Comparison of ENCODE assay signal across 22 cellular contexts in the genomic region with DNA sequence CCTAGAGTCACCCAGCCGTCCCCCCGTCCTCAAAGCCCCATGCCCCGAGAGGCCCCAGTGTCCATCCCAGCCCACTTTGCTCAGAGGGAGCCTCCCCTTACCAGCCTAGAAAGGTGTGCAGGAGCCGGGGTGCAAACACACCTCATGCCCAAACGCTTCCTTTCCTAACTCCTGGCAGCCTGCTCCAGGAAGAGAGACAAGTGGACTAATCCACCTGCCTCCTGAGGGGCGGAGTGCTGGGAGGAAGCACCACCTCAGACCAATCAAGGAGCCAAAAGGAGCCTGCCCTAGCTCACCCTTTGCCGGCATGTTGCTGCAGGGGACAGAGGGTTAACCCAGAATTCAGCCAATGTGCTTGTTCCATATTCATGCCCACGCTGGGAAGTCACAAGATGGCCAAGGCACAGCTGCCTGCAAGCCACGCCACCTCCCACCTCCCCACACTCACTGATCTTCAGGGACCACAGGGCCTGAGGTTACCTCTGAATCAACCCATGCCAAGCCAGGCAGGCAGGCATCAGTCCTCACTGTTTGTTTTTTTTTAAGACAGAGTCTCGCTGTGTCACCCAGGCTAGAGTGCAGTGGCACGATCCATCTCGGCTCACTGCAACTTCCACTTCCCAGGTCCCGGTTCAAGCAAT. TPM values are rescaled to one million over a fixed set of nuclear protein-coding genes. Genes with fewer than 3 reads are reported as not detected.
DNase-seq lines count a peak whose midpoint lies in the region; ATAC-seq, FAIRE-seq and TF ChIP-seq lines count a peak whose summit lies in the region.
"Had no signal": no experiment of that assay in that cellular context is flagged by ENCODE, and none has a peak within 500 bp of the region (broad histone marks: within the 10 kb centered on the region; RNA-seq: fewer than 3 reads in every experiment).

No MANE protein-coding gene starts in this region.

- WGBS in small intestine, 3 donors, result 26 to 67% (median 53%) methylated on average over 13 of the region's 13 CpGs
- WGBS in adrenal gland, 4 donors, result 84 to 90% (median 88%) methylated on average over 10 to 13 of the region's 13 CpGs

- intact Hi-C loops in adrenal gland (cut with DNase I), result no loop called here

- H3K4me1 ChIP-seq in HEK293 (ENCODE audit: control insufficient read depth, insufficient read depth, low read length) (peaks cover 3% of the 10 kb centered on the region), small intestine (ENCODE audit: control insufficient read depth in 2 of 2, insufficient read depth in 1 of 2, low read depth in 1 of 2, low read length in 1 of 2) (peaks cover 8 to 10% of the 10 kb centered on the region in 2 donors), adrenal gland (replicated peaks in 1 of 2) (peaks cover 0 to 8% of the 10 kb centered on the region in 2 donors)
- H3K4me1 ChIP-seq: body of pancreas had no signal

- peak; percentile 52 for DNase-seq in NCI-H774 (lab: John Stamatoyannopoulos, UW)
- DNase-seq in kidney tubule cell (ENCODE audit: low spot score), result peak; percentile 67
- DNase-seq in small intestine, result peak; percentile 85
- DNase-seq in adrenal gland, result no peak
- DNase-seq in EL, result no peak
- DNase-seq in GM03348 (ENCODE audit: low spot score), result no peak
- DNase-seq: activated CD8-positive, alpha-beta memory T cell treated with anti-CD3 and anti-CD28 coated beads for 24 hours; activated T-cell treated with anti-CD3 and anti-CD28 coated beads, Interleukin-2, amount 50 U/mL, for 72 hours; GF-D8; NCI-H524 treated with DMSO at 0.1 percent for 48 hours; OCI-M1; ovary; stimulated activated CD4-positive, alpha-beta T cell treated with anti-CD3 and anti-CD28 coated beads, Interleukin-4, amount 100 ng/mL, for 24 hours; T-helper 17 cell had no signal

- no peak for TF ChIP-seq POLR2A in adrenal gland (IDR thresholded peaks at IDR 0.05)

- POLR2A ChIA-PET in HEK293 (lab: Yijun Ruan, JAX), result interaction anchor here (0.6 kb wide), 1 partner anchor 128 kb away, joined by 4 read pairs; no protein-coding TSS in a partner anchor

- no peak for TF ChIP-seq CTCF in HEK293 (tag by site-specific recombination; IDR thresholded peaks at IDR 0.05)
- no peak for TF ChIP-seq CTCF in adrenal gland (IDR thresholded peaks at IDR 0.05)

- H3K27me3 ChIP-seq in small intestine (ENCODE audit: control insufficient read depth in 2 of 2, insufficient read depth in 2 of 2, low read length in 2 of 2), result no peaks in the 10 kb centered on the region
- H3K27me3 ChIP-seq in adrenal gland, result no peaks in the 10 kb centered on the region
- H3K27me3 ChIP-seq: body of pancreas, ovary, suprapubic skin had no signal

- CTCF ChIA-PET in HEK293 (lab: Yijun Ruan, JAX), result interaction anchor here (0.7 to 2.4 kb wide), 5 partner anchors 67 to 169 kb away, joined by 3 to 9 read pairs (median 8); a partner anchor contains a TSS

- H3K36me3 ChIP-seq in HEK293 (ENCODE audit: control insufficient read depth in 2 of 2, insufficient read depth in 1 of 2, low read length in 2 of 2) (no peaks in the 10 kb centered on the region), small intestine (ENCODE audit: control insufficient read depth in 2 of 2, insufficient read depth in 2 of 2, low read length in 2 of 2) (no peaks in the 10 kb centered on the region), adrenal gland (replicated peaks in 1 of 2) (no peaks in the 10 kb centered on the region)
- H3K36me3 ChIP-seq: ovary, suprapubic skin had no signal

- H3K4me3 ChIP-seq in HEK293 (ENCODE audit: low read depth, low read length), result no peak overlapping the region
- H3K4me3 ChIP-seq in small intestine (ENCODE audit: low read depth in 1 of 2, low read length in 2 of 2), result peak overlapping the region; percentile 50 to 54
- H3K4me3 ChIP-seq in adrenal gland, result no peak overlapping the region
- H3K4me3 ChIP-seq: body of pancreas, ovary, suprapubic skin had no signal

- ATAC-seq in GM18868 (IDR thresholded peaks at IDR 0.05; ENCODE audit: unreplicated experiment), result no peak
- ATAC-seq: activated T-cell treated with anti-CD3 and anti-CD28 coated beads, Interleukin-2, amount 50 U/mL, for 72 hours; left lobe of liver; T-helper 17 cell; WTC11 had no signal

- H3K9me3 ChIP-seq in HEK293 (ENCODE audit: control insufficient read depth, insufficient read depth, low read depth, low read length) (no peaks in the 10 kb centered on the region), small intestine (ENCODE audit: control insufficient read depth, low read depth) (no peaks in the 10 kb centered on the region), adrenal gland (replicated peaks in 1 of 3) (no peaks in the 10 kb centered on the region)
- H3K9me3 ChIP-seq: body of pancreas, ovary, suprapubic skin had no signal

- no peak overlapping the region for H3K27ac ChIP-seq in HEK293 (ENCODE audit: extremely low read depth, low read depth, low read length)
- H3K27ac ChIP-seq in small intestine (ENCODE audit: low read depth in 1 of 2, low read length in 1 of 2), result peak overlapping the region; percentile 87 to 89
- no peak overlapping the region for H3K27ac ChIP-seq in adrenal gland
- H3K27ac ChIP-seq: body of pancreas, epithelial cell of prostate, ovary, suprapubic skin had no signal

- no peak for FAIRE-seq in small intestine (lab: Jason Lieb, UNC)
- FAIRE-seq: GM12891 had no signal

TF ChIP-seq in HEK293, 187 proteins besides CTCF, POLR2A, EP300 and RAD21:
- TF ChIP-seq, protein P1, sequence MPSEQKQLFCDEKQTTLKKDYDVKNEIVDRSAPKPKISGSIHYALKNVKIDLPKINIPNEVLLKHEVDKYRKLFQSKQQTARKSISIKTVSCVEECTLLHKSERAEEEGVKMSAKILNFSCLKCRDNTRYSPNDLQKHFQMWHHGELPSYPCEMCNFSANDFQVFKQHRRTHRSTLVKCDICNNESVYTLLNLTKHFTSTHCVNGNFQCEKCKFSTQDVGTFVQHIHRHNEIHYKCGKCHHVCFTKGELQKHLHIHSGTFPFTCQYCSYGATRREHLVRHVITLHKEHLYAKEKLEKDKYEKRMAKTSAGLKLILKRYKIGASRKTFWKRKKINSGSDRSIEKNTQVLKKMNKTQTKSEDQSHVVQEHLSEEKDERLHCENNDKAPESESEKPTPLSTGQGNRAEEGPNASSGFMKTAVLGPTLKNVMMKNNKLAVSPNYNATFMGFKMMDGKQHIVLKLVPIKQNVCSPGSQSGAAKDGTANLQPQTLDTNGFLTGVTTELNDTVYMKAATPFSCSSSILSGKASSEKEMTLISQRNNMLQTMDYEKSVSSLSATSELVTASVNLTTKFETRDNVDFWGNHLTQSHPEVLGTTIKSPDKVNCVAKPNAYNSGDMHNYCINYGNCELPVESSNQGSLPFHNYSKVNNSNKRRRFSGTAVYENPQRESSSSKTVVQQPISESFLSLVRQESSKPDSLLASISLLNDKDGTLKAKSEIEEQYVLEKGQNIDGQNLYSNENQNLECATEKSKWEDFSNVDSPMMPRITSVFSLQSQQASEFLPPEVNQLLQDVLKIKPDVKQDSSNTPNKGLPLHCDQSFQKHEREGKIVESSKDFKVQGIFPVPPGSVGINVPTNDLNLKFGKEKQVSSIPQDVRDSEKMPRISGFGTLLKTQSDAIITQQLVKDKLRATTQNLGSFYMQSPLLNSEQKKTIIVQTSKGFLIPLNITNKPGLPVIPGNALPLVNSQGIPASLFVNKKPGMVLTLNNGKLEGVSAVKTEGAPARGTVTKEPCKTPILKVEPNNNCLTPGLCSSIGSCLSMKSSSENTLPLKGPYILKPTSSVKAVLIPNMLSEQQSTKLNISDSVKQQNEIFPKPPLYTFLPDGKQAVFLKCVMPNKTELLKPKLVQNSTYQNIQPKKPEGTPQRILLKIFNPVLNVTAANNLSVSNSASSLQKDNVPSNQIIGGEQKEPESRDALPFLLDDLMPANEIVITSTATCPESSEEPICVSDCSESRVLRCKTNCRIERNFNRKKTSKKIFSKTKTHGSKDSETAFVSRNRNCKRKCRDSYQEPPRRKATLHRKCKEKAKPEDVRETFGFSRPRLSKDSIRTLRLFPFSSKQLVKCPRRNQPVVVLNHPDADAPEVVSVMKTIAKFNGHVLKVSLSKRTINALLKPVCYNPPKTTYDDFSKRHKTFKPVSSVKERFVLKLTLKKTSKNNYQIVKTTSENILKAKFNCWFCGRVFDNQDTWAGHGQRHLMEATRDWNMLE (tag by site-specific recombination; conservative IDR thresholded peaks at IDR 0.05; ENCODE audit: low read depth), result no peak
- TF ChIP-seq ZNF837 (tag by site-specific recombination; IDR thresholded peaks at IDR 0.05) (no peak), ZNF791 (tag by site-specific recombination; IDR thresholded peaks at IDR 0.05) (no peak)
- TF ChIP-seq, protein P2, sequence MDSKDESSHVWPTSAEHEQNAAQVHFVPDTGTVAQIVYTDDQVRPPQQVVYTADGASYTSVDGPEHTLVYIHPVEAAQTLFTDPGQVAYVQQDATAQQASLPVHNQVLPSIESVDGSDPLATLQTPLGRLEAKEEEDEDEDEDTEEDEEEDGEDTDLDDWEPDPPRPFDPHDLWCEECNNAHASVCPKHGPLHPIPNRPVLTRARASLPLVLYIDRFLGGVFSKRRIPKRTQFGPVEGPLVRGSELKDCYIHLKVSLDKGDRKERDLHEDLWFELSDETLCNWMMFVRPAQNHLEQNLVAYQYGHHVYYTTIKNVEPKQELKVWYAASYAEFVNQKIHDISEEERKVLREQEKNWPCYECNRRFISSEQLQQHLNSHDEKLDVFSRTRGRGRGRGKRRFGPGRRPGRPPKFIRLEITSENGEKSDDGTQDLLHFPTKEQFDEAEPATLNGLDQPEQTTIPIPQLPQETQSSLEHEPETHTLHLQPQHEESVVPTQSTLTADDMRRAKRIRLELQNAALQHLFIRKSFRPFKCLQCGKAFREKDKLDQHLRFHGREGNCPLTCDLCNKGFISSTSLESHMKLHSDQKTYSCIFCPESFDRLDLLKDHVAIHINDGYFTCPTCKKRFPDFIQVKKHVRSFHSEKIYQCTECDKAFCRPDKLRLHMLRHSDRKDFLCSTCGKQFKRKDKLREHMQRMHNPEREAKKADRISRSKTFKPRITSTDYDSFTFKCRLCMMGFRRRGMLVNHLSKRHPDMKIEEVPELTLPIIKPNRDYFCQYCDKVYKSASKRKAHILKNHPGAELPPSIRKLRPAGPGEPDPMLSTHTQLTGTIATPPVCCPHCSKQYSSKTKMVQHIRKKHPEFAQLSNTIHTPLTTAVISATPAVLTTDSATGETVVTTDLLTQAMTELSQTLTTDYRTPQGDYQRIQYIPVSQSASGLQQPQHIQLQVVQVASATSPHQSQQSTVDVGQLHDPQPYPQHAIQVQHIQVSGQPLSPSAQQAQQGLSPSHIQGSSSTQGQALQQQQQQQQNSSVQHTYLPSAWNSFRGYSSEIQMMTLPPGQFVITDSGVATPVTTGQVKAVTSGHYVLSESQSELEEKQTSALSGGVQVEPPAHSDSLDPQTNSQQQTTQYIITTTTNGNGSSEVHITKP (tag by site-specific recombination; IDR thresholded peaks at IDR 0.05), result peak; percentile 68

RNA-seq across cellular contexts. Expression of a gene that starts 27.8 kb away (rescaled TPM):
- polyA plus RNA-seq in small intestine (10 to 100 TPM; 27.4 to 39.8 (median 36.7) TPM), adrenal gland (10 to 100 TPM in 1 of 3 donors, 1 to 10 TPM in 2; 3.0 to 12.8 (median 3.6) TPM)
- 10 to 100 TPM in 1 of 8 donors, 1 to 10 TPM in 7; 2.2 to 13.8 (median 5.8) TPM for total RNA-seq in adrenal gland

Comparison
In these comparisons a context has a peak if more than half of its experiments do, and no peak if none do; other contexts are left out.
1. H3K27ac ChIP-seq: peak in small intestine (2 of 2); none in HEK293 (single experiment) and adrenal gland (0 of 5).
2. H3K4me3 ChIP-seq: peak in small intestine (2 of 2); none in HEK293 (single experiment) and adrenal gland (0 of 4).
3. DNase-seq: peak in NCI-H774 (single experiment), kidney tubule cell (single experiment) and small intestine (single experiment); none in adrenal gland (0 of 7), EL (single experiment) and GM03348 (single experiment).